ENCODE assay signal across 10 cellular contexts in the genomic region with DNA sequence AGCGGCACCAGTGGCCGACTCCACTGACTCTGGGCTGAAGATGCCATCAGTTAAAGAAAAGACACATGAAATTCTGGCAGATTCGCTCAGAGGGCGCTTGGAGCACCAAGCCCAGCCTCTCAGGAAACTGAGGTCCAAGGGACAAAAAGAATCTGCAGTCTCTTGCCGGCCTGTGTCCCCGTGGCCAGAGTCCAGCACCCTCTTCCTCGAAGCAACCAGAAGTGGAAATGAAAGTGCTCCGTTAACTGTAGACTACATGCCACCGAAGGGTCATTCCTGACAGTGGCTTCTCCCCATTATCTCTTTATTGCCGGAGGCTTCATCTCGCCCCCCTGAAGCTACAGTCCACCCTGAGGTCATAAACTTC. TPM values are rescaled to one million over a fixed set of nuclear protein-coding genes. Genes with fewer than 3 reads are reported as not detected.
DNase-seq lines count a peak whose midpoint lies in the region; ATAC-seq and TF ChIP-seq lines count a peak whose summit lies in the region.
"Had no signal": no experiment of that assay in that cellular context is flagged by ENCODE, and none has a peak within 500 bp of the region (broad histone marks: within the 10 kb centered on the region; RNA-seq: fewer than 3 reads in every experiment).

No MANE protein-coding gene starts in this region.

- H3K27me3 Mint-ChIP-seq in endodermal cell (ENCODE audit: insufficient read depth), result peaks cover 46% of the 10 kb centered on the region

- H3K9me3 ChIP-seq in NT2/D1 (ENCODE audit: insufficient read depth, low read length) (peaks cover 6% of the 10 kb centered on the region; the same call in 1 of the 2 replicates), endodermal cell (ENCODE audit: control insufficient read depth, low read length) (peaks cover 7% of the 10 kb centered on the region), muscle layer of colon (ENCODE audit: low read length) (no peaks in the 10 kb centered on the region), thoracic aorta (no peaks in the 10 kb centered on the region)

- 65 to 78% methylated on average over 11 of the region's 11 CpGs for WGBS in endodermal cell (ENCODE audit: insufficient coverage in 1 of 2, insufficient read length in 1 of 2), 2 experiments

- H3K36me3 ChIP-seq in NT2/D1 (ENCODE audit: insufficient read depth, insufficient read length, low read length) (peaks cover 13% of the 10 kb centered on the region), endodermal cell (ENCODE audit: control insufficient read depth, insufficient read depth, low read length) (no peaks in the 10 kb centered on the region), muscle layer of colon (ENCODE audit: insufficient read depth, low read length) (no peaks in the 10 kb centered on the region), thoracic aorta (no peaks in the 10 kb centered on the region)

- DNase-seq in NT2/D1 (ENCODE audit: low read depth, low spot score) (no peak), endodermal cell (no peak), thoracic aorta (ENCODE audit: low spot score) (no peak), NCI-H446 (lab: John Stamatoyannopoulos, UW) (no peak)
- DNase-seq in NK-92 treated with Interleukin-12 subunit alpha and Interleukin-12 subunit beta, amount 100 ng/mL, for 24 hours (lab: John Stamatoyannopoulos, UW), result no peak
- DNase-seq: activated CD4-positive, CD25-positive, alpha-beta regulatory T cell; stimulated activated CD4-positive, alpha-beta T cell treated with anti-CD3 and anti-CD28 coated beads, Interleukin-2, amount 100 ng/mL, for 24 hours had no signal

- H3K9me3 Mint-ChIP-seq in endodermal cell, result peaks cover 7% of the 10 kb centered on the region

- H3K9ac ChIP-seq in NT2/D1 (ENCODE audit: insufficient read length, low read depth) (peak overlapping the region; percentile 56), endodermal cell (ENCODE audit: extremely low read depth, low read length, poor library complexity, severe bottlenecking) (no peak overlapping the region), muscle layer of colon (ENCODE audit: low read length) (peak overlapping the region; percentile 28)

- peaks cover 2% of the 10 kb centered on the region for H3K4me1 ChIP-seq in NT2/D1 (ENCODE audit: insufficient read depth, insufficient read length)
- no peaks in the 10 kb centered on the region for H3K4me1 ChIP-seq in endodermal cell (ENCODE audit: control insufficient read depth, insufficient read depth, low read length)
- H3K4me1 ChIP-seq in muscle layer of colon (ENCODE audit: insufficient read depth, low read length), result peaks cover 39% of the 10 kb centered on the region
- peaks cover 4 to 24% of the 10 kb centered on the region in 2 donors for H3K4me1 ChIP-seq in thoracic aorta (ENCODE audit: control insufficient read depth in 1 of 2, low read depth in 2 of 2)

- peak; percentile 1 for TF ChIP-seq CTCF in endodermal cell (conservative IDR thresholded peaks at IDR 0.05)
- no peak for TF ChIP-seq CTCF in thoracic aorta (IDR thresholded peaks at IDR 0.05)

- no peak overlapping the region for H3K27ac Mint-ChIP-seq in endodermal cell

- peaks cover 13% of the 10 kb centered on the region for H3K4me1 Mint-ChIP-seq in endodermal cell

- ATAC-seq in thoracic aorta (ENCODE audit: insufficient number of reproducible peaks, low FRiP score, low read depth), result no peak
- ATAC-seq in esophagus mucosa, result no peak
- ATAC-seq in GM19452 (IDR thresholded peaks at IDR 0.05; ENCODE audit: unreplicated experiment), result no peak

- peak overlapping the region; percentile 69 for H3K4me3 Mint-ChIP-seq in endodermal cell

- H3K27me3 ChIP-seq in NT2/D1 (ENCODE audit: insufficient read depth, insufficient read length) (peaks cover 24% of the 10 kb centered on the region), endodermal cell (ENCODE audit: control insufficient read depth, insufficient read depth, low read length, poor library complexity, severe bottlenecking) (peaks cover 7% of the 10 kb centered on the region), muscle layer of colon (ENCODE audit: control insufficient read depth in 1 of 2, insufficient read depth in 2 of 2, low read length in 2 of 2) (no peaks in the 10 kb centered on the region), thoracic aorta (replicated peaks; ENCODE audit: insufficient read depth) (no peaks in the 10 kb centered on the region)

- no peaks in the 10 kb centered on the region for H3K36me3 Mint-ChIP-seq in endodermal cell (ENCODE audit: low read depth)

- H3K4me3 ChIP-seq in NT2/D1 (ENCODE audit: insufficient read length, low read depth) (peak overlapping the region; percentile 73), endodermal cell (ENCODE audit: low read length) (no peak overlapping the region), muscle layer of colon (ENCODE audit: low read depth in 1 of 2, low read length in 2 of 2) (peak overlapping the region in 1 of 2 donors; percentile 70), thoracic aorta (peak overlapping the region; percentile 82)

- H3K27ac ChIP-seq in endodermal cell (ENCODE audit: low read depth, low read length), result peak overlapping the region; percentile 36
- H3K27ac ChIP-seq in muscle layer of colon (ENCODE audit: low read depth, low read length), result peak overlapping the region; percentile 91
- H3K27ac ChIP-seq in thoracic aorta, result peak overlapping the region in 1 of 2 donors; percentile 9

RNA-seq across cellular contexts. Expression of gene CHST15, which starts 1.0 kb away (rescaled TPM):
- total RNA-seq in endodermal cell (10 to 100 TPM in 1 of 2 donors, 1 to 10 TPM in 1; 7.5 to 14.9 TPM), thoracic aorta (10 to 100 TPM; 31.9 to 34.0 TPM), esophagus mucosa (6.1 TPM)
- polyA plus RNA-seq in endodermal cell (2013, experiment 1 of 2), result 8.9 TPM
- polyA plus RNA-seq in endodermal cell (2013, experiment 2 of 2), result 10.0 TPM
